ENCODE assay signal across 1 cellular context in the genomic region with DNA sequence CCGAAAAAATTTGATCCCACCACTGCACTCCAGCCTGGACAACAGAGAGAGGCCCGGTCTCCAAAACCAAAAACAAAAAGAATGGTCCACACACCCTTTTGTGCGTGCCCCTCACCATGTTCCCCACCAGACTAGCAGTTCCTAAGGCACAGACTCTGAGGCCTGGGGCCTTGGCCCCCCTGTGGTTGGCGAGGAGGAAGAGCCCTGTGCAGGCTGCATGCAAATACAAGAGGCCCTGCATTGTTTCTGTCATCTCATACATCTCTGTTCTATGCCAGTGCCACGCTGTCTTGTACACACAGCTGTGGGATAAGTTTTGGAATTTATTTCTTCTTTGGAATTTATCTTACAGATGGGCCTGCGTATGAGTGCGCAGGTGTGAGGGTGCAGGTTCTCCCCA.
TF ChIP-seq lines count a peak whose summit lies in the region.

No MANE protein-coding gene starts in this region.

TF ChIP-seq in GM12878, 131 proteins besides CTCF, POLR2A, EP300 and RAD21:
- TF ChIP-seq EZH2 (IDR thresholded peaks at IDR 0.05; ENCODE audit: borderline replicate concordance, control insufficient read depth, low read depth, low read length) (no peak), SP1 (IDR thresholded peaks at IDR 0.05; ENCODE audit: low read depth, low read length) (peak; percentile 24), RCOR1 (conservative IDR thresholded peaks at IDR 0.05; ENCODE audit: low read depth, low read length) (no peak), IRF4 (IDR thresholded peaks at IDR 0.05; ENCODE audit: low read depth, low read length) (no peak), CBFB (IDR thresholded peaks at IDR 0.05; ENCODE audit: low read depth) (no peak), POLR2AphosphoS5 (IDR thresholded peaks at IDR 0.05; ENCODE audit: low read length) (0 out of 2 replicates have a peak, but pooled peaks have one; percentile 28), RUNX3 (IDR thresholded peaks at IDR 0.05; ENCODE audit: low read length) (peak; percentile 44; the same call in 1 of the 2 replicates), POU2F2 (IDR thresholded peaks at IDR 0.05; ENCODE audit: borderline replicate concordance, low read depth, low read length) (peak; percentile 83; the same call in 2 of the 3 replicates), HDAC2 (IDR thresholded peaks at IDR 0.05) (no peak)
TF ChIP-seq in GM12878: peak in this region for 4.
